22 cellular contexts compared by ENCODE assay signal in the genomic region with DNA sequence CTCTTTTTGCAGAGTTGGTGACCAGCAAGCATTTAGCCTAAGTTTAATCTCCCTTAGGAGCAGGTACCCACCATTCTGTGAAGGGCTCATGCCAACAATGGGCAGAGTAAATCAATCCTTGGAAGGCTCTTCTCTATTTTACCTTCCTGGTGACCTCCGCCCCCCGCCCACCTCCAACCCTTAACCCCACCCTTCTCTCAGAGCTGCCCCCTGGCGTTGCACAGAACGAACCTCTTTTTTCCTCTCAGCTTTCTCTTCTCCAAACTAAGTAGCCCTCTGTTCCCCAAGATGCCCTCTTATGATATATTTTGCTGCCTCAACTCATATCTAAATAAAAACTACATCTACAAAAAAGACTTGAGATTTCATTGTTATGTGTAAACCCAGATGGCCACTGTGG.
A peak's percentile ranks its signal among the peaks of the same experiment; 100 is the strongest.
DNase-seq lines count a peak whose midpoint lies in the region; TF ChIP-seq lines count a peak whose summit lies in the region.
"Had no signal": no experiment of that assay in that cellular context is flagged by ENCODE, and none has a peak within 500 bp of the region (broad histone marks: within the 10 kb centered on the region; RNA-seq: fewer than 3 reads in every experiment).

No MANE protein-coding gene starts in this region.

- no peaks in the 10 kb centered on the region for H3K9me2 ChIP-seq in DOHH2 (replicated peaks; ENCODE audit: control insufficient read depth, low read length)
- H3K9me2 ChIP-seq in OCI-LY7 (ENCODE audit: insufficient read depth, low read length), result no peaks in the 10 kb centered on the region

- no TSS peak for BruUV-seq in OCI-LY7 (replicated peaks; lab: Mats Ljungman, UMichigan)

- H3K27me3 ChIP-seq in DOHH2 (ENCODE audit: control insufficient read depth, low read length) (no peaks in the 10 kb centered on the region), H9 (ENCODE audit: insufficient read depth, low read length) (no peaks in the 10 kb centered on the region), endodermal cell (ENCODE audit: control insufficient read depth, insufficient read depth, low read length, poor library complexity, severe bottlenecking) (peaks cover 16% of the 10 kb centered on the region)
- H3K27me3 ChIP-seq: colonic mucosa, thyroid gland had no signal

- H3K27ac ChIP-seq in DOHH2 (ENCODE audit: low read depth, low read length) (no peak overlapping the region), H9 (ENCODE audit: insufficient read length, low read depth, low read length) (no peak overlapping the region), OCI-LY7 (ENCODE audit: low read depth, low read length, poor library complexity, severe bottlenecking) (no peak overlapping the region), endodermal cell (ENCODE audit: low read depth, low read length) (no peak overlapping the region)
- H3K27ac ChIP-seq: colonic mucosa, thyroid gland had no signal

- TF ChIP-seq CTCF in DOHH2 (IDR thresholded peaks at IDR 0.05; ENCODE audit: low read depth, low read length, poor library complexity, severe bottlenecking) (peak; percentile 24), H9 (conservative IDR thresholded peaks at IDR 0.05) (peak; percentile 57), OCI-LY7 (conservative IDR thresholded peaks at IDR 0.05; ENCODE audit: low read length) (0 out of 2 replicates have a peak, but pooled peaks have one; percentile 45), endodermal cell (conservative IDR thresholded peaks at IDR 0.05) (peak; percentile 55)

- H2AK5ac ChIP-seq in H9 (ENCODE audit: insufficient read length, low read length), result no peak overlapping the region

- H3K23me2 ChIP-seq in H9 (ENCODE audit: insufficient read length, low read depth, low read length, poor library complexity, severe bottlenecking), result no peaks in the 10 kb centered on the region

- H3K4me3 Mint-ChIP-seq in H9, result no peak overlapping the region
- H3K4me3 Mint-ChIP-seq in endodermal cell, result no peak overlapping the region
- H3K4me3 Mint-ChIP-seq in activated naive CD8-positive, alpha-beta T cell treated with anti-CD3 and anti-CD28 coated beads for 36 hours, result no peak overlapping the region
- H3K4me3 Mint-ChIP-seq: activated CD4-positive, alpha-beta memory T cell treated with anti-CD3 and anti-CD28 coated beads, Interleukin-2, amount 10 ng/mL, durations not matched to agents 7 days and 5 days; CD4-positive, CD25-positive, alpha-beta regulatory T cell had no signal

- no peaks in the 10 kb centered on the region for H3K79me1 ChIP-seq in H9 (ENCODE audit: insufficient read depth, low read depth, low read length, poor library complexity, severe bottlenecking)

- no peak overlapping the region for H2BK12ac ChIP-seq in H9 (ENCODE audit: insufficient read length, low read depth, low read length)

- H3K9me3 Mint-ChIP-seq in H9, result no peaks in the 10 kb centered on the region
- H3K9me3 Mint-ChIP-seq in endodermal cell, result no peaks in the 10 kb centered on the region
- no peaks in the 10 kb centered on the region for H3K9me3 Mint-ChIP-seq in activated naive CD8-positive, alpha-beta T cell treated with anti-CD3 and anti-CD28 coated beads for 36 hours

- no peak overlapping the region for H4K91ac ChIP-seq in H9 (ENCODE audit: insufficient read length, low read depth, low read length)

- H4K8ac ChIP-seq in H9 (replicated peaks; ENCODE audit: insufficient read length, low read depth, low read length), result no peak overlapping the region

- CTCF ChIA-PET in OCI-LY7 (lab: Charles Lee; ENCODE audit: unreplicated experiment), result interaction anchor here (0.6 kb wide), 1 partner anchor 132 kb away, joined by 3 read pairs; no protein-coding TSS in a partner anchor

- no peak overlapping the region for H2BK120ac ChIP-seq in H9 (ENCODE audit: low read depth, low read length, poor library complexity, severe bottlenecking)

- H3K79me2 ChIP-seq in DOHH2 (ENCODE audit: control insufficient read depth, low read length) (no peaks in the 10 kb centered on the region), H9 (ENCODE audit: insufficient read depth, low read length) (no peaks in the 10 kb centered on the region), OCI-LY7 (ENCODE audit: insufficient read depth, low read depth, low read length) (no peaks in the 10 kb centered on the region)

- H2AFZ ChIP-seq in H9 (ENCODE audit: low read length) (no peak overlapping the region), OCI-LY7 (ENCODE audit: low read length) (no peak overlapping the region)

- H3K27ac Mint-ChIP-seq in H9, result no peak overlapping the region
- H3K27ac Mint-ChIP-seq in endodermal cell, result no peak overlapping the region
- no peak overlapping the region for H3K27ac Mint-ChIP-seq in activated naive CD8-positive, alpha-beta T cell treated with anti-CD3 and anti-CD28 coated beads for 36 hours
- H3K27ac Mint-ChIP-seq: activated CD4-positive, alpha-beta memory T cell treated with anti-CD3 and anti-CD28 coated beads, Interleukin-2, amount 10 ng/mL, durations not matched to agents 7 days and 5 days; CD4-positive, CD25-positive, alpha-beta regulatory T cell had no signal

- WGBS in H9 (ENCODE audit: extremely low coverage, insufficient read length, low lambda C conversion rate), result no CpG with 5 or more reads among the region's 4 CpGs
- WGBS in endodermal cell (ENCODE audit: insufficient coverage in 1 of 2, insufficient read length in 1 of 2), 2 experiments, result 75% methylated on average over 4 of the region's 4 CpGs; no CpG with 5 or more reads in 1 of the 2 experiments

- H3K4me2 ChIP-seq in DOHH2 (ENCODE audit: low read length) (no peak overlapping the region), H9 (ENCODE audit: insufficient read depth, insufficient read length, low read length) (no peak overlapping the region), OCI-LY7 (ENCODE audit: low read length) (no peak overlapping the region)

- H3K9me3 ChIP-seq in DOHH2 (ENCODE audit: control insufficient read depth, insufficient read depth, low read length), result no peaks in the 10 kb centered on the region
- no peaks in the 10 kb centered on the region for H3K9me3 ChIP-seq in H9 (ENCODE audit: control insufficient read depth, low read depth, low read length)
- H3K9me3 ChIP-seq in OCI-LY7 (ENCODE audit: low read length), result no peaks in the 10 kb centered on the region
- no peaks in the 10 kb centered on the region for H3K9me3 ChIP-seq in endodermal cell (ENCODE audit: control insufficient read depth, low read length)
- H3K9me3 ChIP-seq: colonic mucosa, thyroid gland had no signal

- intact Hi-C loops in OCI-LY7 (cut with micrococcal nuclease; ENCODE audit: unreplicated experiment), result no loop called here

- H3K4me1 ChIP-seq in DOHH2 (ENCODE audit: control insufficient read depth, low read length) (no peaks in the 10 kb centered on the region), H9 (ENCODE audit: insufficient read depth, low read length) (peaks cover 4% of the 10 kb centered on the region; the same call in 1 of the 2 replicates), OCI-LY7 (ENCODE audit: insufficient read depth, low read length, poor library complexity, severe bottlenecking) (no peaks in the 10 kb centered on the region), endodermal cell (ENCODE audit: control insufficient read depth, insufficient read depth, low read length) (no peaks in the 10 kb centered on the region)
- H3K4me1 ChIP-seq: colonic mucosa, thyroid gland had no signal

- H3K4me1 Mint-ChIP-seq in H9 (peaks cover 23 to 34% of the 10 kb centered on the region in 2 experiments), endodermal cell (peaks cover 5% of the 10 kb centered on the region)
- no peaks in the 10 kb centered on the region for H3K4me1 Mint-ChIP-seq in activated naive CD8-positive, alpha-beta T cell treated with anti-CD3 and anti-CD28 coated beads for 36 hours
- H3K4me1 Mint-ChIP-seq: activated CD4-positive, alpha-beta memory T cell treated with anti-CD3 and anti-CD28 coated beads, Interleukin-2, amount 10 ng/mL, durations not matched to agents 7 days and 5 days; CD4-positive, CD25-positive, alpha-beta regulatory T cell had no signal

- H3K18ac ChIP-seq in H9 (ENCODE audit: insufficient read length, low read depth, low read length), result no peak overlapping the region

- no peaks in the 10 kb centered on the region for H3K27me3 Mint-ChIP-seq in H9 (ENCODE audit: low read depth)
- H3K27me3 Mint-ChIP-seq in endodermal cell (ENCODE audit: insufficient read depth), result no peaks in the 10 kb centered on the region
- H3K27me3 Mint-ChIP-seq in activated naive CD8-positive, alpha-beta T cell treated with anti-CD3 and anti-CD28 coated beads for 36 hours, result no peaks in the 10 kb centered on the region
- H3K27me3 Mint-ChIP-seq: activated CD4-positive, alpha-beta memory T cell treated with anti-CD3 and anti-CD28 coated beads, Interleukin-2, amount 10 ng/mL, durations not matched to agents 7 days and 5 days; CD4-positive, CD25-positive, alpha-beta regulatory T cell had no signal

- no peak overlapping the region for H2BK15ac ChIP-seq in H9 (ENCODE audit: low read depth, low read length)

- H4K20me1 ChIP-seq in DOHH2 (ENCODE audit: control insufficient read depth, insufficient read depth, low read depth, low read length) (no peaks in the 10 kb centered on the region), H9 (ENCODE audit: control insufficient read depth, insufficient read depth, insufficient read length) (no peaks in the 10 kb centered on the region), OCI-LY7 (ENCODE audit: insufficient read depth, low read length) (no peaks in the 10 kb centered on the region)

- H3K36me3 ChIP-seq in DOHH2 (ENCODE audit: control insufficient read depth, low read length) (no peaks in the 10 kb centered on the region), OCI-LY7 (ENCODE audit: insufficient read depth, low read length) (no peaks in the 10 kb centered on the region), endodermal cell (ENCODE audit: control insufficient read depth, insufficient read depth, low read length) (no peaks in the 10 kb centered on the region)
- H3K36me3 ChIP-seq: colonic mucosa, thyroid gland had no signal

- no peak overlapping the region for H2BK20ac ChIP-seq in H9 (ENCODE audit: low read depth, low read length, poor library complexity, severe bottlenecking)

- H3K4me3 ChIP-seq in DOHH2 (ENCODE audit: low read length) (no peak overlapping the region), OCI-LY7 (ENCODE audit: low read depth, low read length, poor library complexity, severe bottlenecking) (no peak overlapping the region), endodermal cell (ENCODE audit: low read length) (no peak overlapping the region)
- H3K4me3 ChIP-seq: colonic mucosa, thyroid gland had no signal

- H3K56ac ChIP-seq in H9 (ENCODE audit: insufficient read length, low read depth, low read length), result no peak overlapping the region

- H4K5ac ChIP-seq in H9 (ENCODE audit: insufficient read length, low read depth, low read length), result no peak overlapping the region

- H3K9ac ChIP-seq in H9 (ENCODE audit: extremely low read depth, insufficient read length, low read length) (no peak overlapping the region), endodermal cell (ENCODE audit: extremely low read depth, low read length, poor library complexity, severe bottlenecking) (no peak overlapping the region)

- no peak overlapping the region for H3K23ac ChIP-seq in H9 (ENCODE audit: insufficient read length, low read depth, low read length)

- H3K36me3 Mint-ChIP-seq in H9 (ENCODE audit: insufficient read depth in 1 of 3, low read depth in 3 of 3), result no peaks in the 10 kb centered on the region; a peak in 1 of 7 replicates
- H3K36me3 Mint-ChIP-seq in endodermal cell (ENCODE audit: low read depth), result no peaks in the 10 kb centered on the region
- H3K36me3 Mint-ChIP-seq in activated naive CD8-positive, alpha-beta T cell treated with anti-CD3 and anti-CD28 coated beads for 36 hours, result no peaks in the 10 kb centered on the region
- H3K36me3 Mint-ChIP-seq: CD4-positive, CD25-positive, alpha-beta regulatory T cell had no signal

- H3K14ac ChIP-seq in H9 (ENCODE audit: insufficient read depth, low read length), result no peak overlapping the region

- no peak overlapping the region for H2BK5ac ChIP-seq in H9 (ENCODE audit: insufficient read length, low read length)

- no peaks in the 10 kb centered on the region for H3F3A ChIP-seq in DOHH2 (ENCODE audit: control insufficient read depth, insufficient read depth)

- no peak overlapping the region for H3T11ph ChIP-seq in H9 (ENCODE audit: low read length)

- peak; percentile 56 for DNase-seq in H9
- DNase-seq in OCI-LY7 (ENCODE audit: low spot score), result no peak
- peak; percentile 75 for DNase-seq in endodermal cell
- no peak for DNase-seq in activated naive CD8-positive, alpha-beta T cell treated with anti-CD3 and anti-CD28 coated beads for 36 hours
- DNase-seq in activated T-cell treated with anti-CD3 and anti-CD28 coated beads for 4 hours, result no peak
- DNase-seq in NCI-H2196 treated with DMSO at 0.1 percent for 48 hours (lab: John Stamatoyannopoulos, UW; ENCODE audit: unreplicated experiment), result no peak
- DNase-seq in SIG-M5 treated with dmso at 0.1 percent for 504 hours (lab: John Stamatoyannopoulos, UW; ENCODE audit: unreplicated experiment), result no peak
- DNase-seq: activated CD4-positive, alpha-beta memory T cell treated with anti-CD3 and anti-CD28 coated beads, Interleukin-2, amount 10 ng/mL, durations not matched to agents 7 days and 5 days; activated CD4-positive, CD25-positive, alpha-beta regulatory T cell; activated effector memory CD4-positive, alpha-beta T cell treated with anti-CD3 and anti-CD28 coated beads, Interleukin-2, amount 50 U/mL, for 16 hours; CD4-positive, CD25-positive, alpha-beta regulatory T cell; colonic mucosa; DMS53; mammary epithelial cell; NCI-H1105; NCI-H2081 treated with DMSO at 0.1 percent for 48 hours; NCI-H446 treated with DMSO at 0.1 percent for 48 hours; stimulated activated CD4-positive, alpha-beta T cell treated with anti-CD3 and anti-CD28 coated beads, Interleukin-4, amount 100 ng/mL, for 24 hours; stimulated activated naive CD8-positive, alpha-beta T cell treated with anti-CD3 and anti-CD28 coated beads, Interleukin-15, Interleukin-2, amounts not matched to agents 100 U/mL and 50 U/mL, for 24 hours; T-helper 9 cell; thyroid gland had no signal

- H3K4ac ChIP-seq in H9 (ENCODE audit: low read depth, low read length), result no peak overlapping the region

- POLR2A ChIA-PET in OCI-LY7 (lab: Charles Lee), result interaction anchor here (0.6 kb wide), 2 partner anchors 11 to 895 kb away, joined by 5 to 6 read pairs; no protein-coding TSS in a partner anchor

Comparison
In these comparisons a context has a peak if more than half of its experiments do, and no peak if none do; other contexts are left out.
1. DNase-seq: peak in H9 (single experiment) and endodermal cell (single experiment); none in OCI-LY7 (single experiment), activated naive CD8-positive, alpha-beta T cell treated with anti-CD3 and anti-CD28 coated beads for 36 hours (single experiment), activated T-cell treated with anti-CD3 and anti-CD28 coated beads for 4 hours (single experiment), NCI-H2196 treated with DMSO at 0.1 percent for 48 hours (single experiment) and SIG-M5 treated with dmso at 0.1 percent for 504 hours (single experiment).
2. Peak in every context shown above with its lines, with median percentiles within 50 percentile points of each other: CTCF ChIP-seq.